ENCODE assay signal across 1 cellular context in the genomic region with DNA sequence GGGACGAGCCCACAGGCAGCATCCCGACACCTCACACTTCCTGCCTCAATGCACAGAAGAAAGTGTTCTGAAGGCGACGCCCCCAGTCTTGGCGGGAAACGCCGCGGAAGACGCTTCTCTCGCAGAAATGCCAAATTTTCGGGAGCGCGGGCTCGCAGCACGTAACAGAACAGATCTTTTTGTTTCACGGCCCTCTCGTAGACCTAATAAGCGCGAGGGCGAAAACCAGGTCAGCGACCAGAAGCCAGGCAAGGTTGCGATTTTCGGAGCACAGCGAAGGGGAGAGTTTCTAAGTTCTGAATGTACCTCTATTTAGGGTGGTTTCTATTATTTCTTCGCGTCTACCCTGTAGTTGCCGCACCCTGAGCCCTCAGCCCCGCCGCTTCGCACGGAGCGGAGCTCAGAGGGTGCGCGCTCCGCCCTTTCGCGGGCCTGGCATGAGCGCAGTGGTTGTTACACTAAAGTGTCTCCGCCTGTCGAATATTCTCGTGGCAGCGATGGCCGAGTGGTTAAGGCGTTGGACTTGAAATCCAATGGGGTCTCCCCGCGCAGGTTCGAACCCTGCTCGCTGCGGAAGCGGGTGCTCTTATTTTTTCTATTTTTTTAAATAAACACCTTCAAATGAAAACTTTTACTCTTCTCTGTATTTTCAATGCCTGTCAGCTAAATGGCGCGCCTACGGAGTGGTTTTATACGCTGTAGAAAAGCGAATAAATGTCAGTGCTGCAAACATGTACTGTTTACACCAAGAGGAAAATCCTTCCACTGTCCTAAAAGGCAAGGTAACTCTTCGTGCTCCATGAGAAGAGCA.
TF ChIP-seq lines count a peak whose summit lies in the region.

No MANE protein-coding gene starts in this region.

TF ChIP-seq in HepG2, 621 proteins besides CTCF, POLR2A, EP300 and RAD21 (continued from another document and continues in another):
- TF ChIP-seq, protein P1, sequence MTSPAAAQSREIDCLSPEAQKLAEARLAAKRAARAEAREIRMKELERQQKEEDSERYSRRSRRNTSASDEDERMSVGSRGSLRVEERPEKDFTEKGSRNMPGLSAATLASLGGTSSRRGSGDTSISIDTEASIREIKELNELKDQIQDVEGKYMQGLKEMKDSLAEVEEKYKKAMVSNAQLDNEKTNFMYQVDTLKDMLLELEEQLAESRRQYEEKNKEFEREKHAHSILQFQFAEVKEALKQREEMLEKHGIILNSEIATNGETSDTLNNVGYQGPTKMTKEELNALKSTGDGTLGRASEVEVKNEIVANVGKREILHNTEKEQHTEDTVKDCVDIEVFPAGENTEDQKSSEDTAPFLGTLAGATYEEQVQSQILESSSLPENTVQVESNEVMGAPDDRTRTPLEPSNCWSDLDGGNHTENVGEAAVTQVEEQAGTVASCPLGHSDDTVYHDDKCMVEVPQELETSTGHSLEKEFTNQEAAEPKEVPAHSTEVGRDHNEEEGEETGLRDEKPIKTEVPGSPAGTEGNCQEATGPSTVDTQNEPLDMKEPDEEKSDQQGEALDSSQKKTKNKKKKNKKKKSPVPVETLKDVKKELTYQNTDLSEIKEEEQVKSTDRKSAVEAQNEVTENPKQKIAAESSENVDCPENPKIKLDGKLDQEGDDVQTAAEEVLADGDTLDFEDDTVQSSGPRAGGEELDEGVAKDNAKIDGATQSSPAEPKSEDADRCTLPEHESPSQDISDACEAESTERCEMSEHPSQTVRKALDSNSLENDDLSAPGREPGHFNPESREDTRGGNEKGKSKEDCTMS (CRISPR knock-in tag; conservative IDR thresholded peaks at IDR 0.05) = no peak
- TF ChIP-seq ZNF720 (CRISPR knock-in tag; IDR thresholded peaks at IDR 0.05) (no peak), KLF9 (CRISPR knock-in tag; IDR thresholded peaks at IDR 0.05; ENCODE audit: low read depth) (no peak), ZNF282 (IDR thresholded peaks at IDR 0.05; ENCODE audit: partially characterized antibody) (no peak), KAT7 (CRISPR knock-in tag; IDR thresholded peaks at IDR 0.05; ENCODE audit: borderline replicate concordance) (no peak), ZNF589 (CRISPR knock-in tag; conservative IDR thresholded peaks at IDR 0.05) (0 out of 2 replicates have a peak, but pooled peaks have one; percentile 54), TAF1 (CRISPR knock-in tag; IDR thresholded peaks at IDR 0.05) (no peak), RXRB (CRISPR knock-in tag; IDR thresholded peaks at IDR 0.05; ENCODE audit: borderline replicate concordance) (peak; percentile 52; the same call in 1 of the 2 replicates), DNMT3B (CRISPR knock-in tag; conservative IDR thresholded peaks at IDR 0.05) (peak; percentile 94; the same call in 1 of the 2 replicates), TOE1 (CRISPR knock-in tag; IDR thresholded peaks at IDR 0.05) (0 out of 2 replicates have a peak, but pooled peaks have one; percentile 71), MLLT10 (CRISPR knock-in tag; IDR thresholded peaks at IDR 0.05) (no peak), PCBP1 (IDR thresholded peaks at IDR 0.05; ENCODE audit: borderline replicate concordance, low read depth, low read length) (no peak), NFKBIZ (CRISPR knock-in tag; IDR thresholded peaks at IDR 0.05) (0 out of 2 replicates have a peak, but pooled peaks have one; percentile 73), KIAA2018 (CRISPR knock-in tag; IDR thresholded peaks at IDR 0.05; ENCODE audit: borderline replicate concordance) (no peak), CENPX (CRISPR knock-in tag; IDR thresholded peaks at IDR 0.05) (no peak), ZNF136 (CRISPR knock-in tag; IDR thresholded peaks at IDR 0.05; ENCODE audit: low read depth) (0 out of 2 replicates have a peak, but pooled peaks have one; percentile 52), ZNF629 (CRISPR knock-in tag; conservative IDR thresholded peaks at IDR 0.05) (peak; percentile 55; the same call in 1 of the 2 replicates), ZNF432 (CRISPR knock-in tag; IDR thresholded peaks at IDR 0.05; ENCODE audit: borderline replicate concordance) (no peak), ZNF333 (CRISPR knock-in tag; IDR thresholded peaks at IDR 0.05; ENCODE audit: borderline replicate concordance) (no peak), ZNF766 (CRISPR knock-in tag; IDR thresholded peaks at IDR 0.05; ENCODE audit: borderline replicate concordance) (peak; percentile 78; the same call in 1 of the 2 replicates), POLR2AphosphoS5 (IDR thresholded peaks at IDR 0.05; ENCODE audit: low read depth, low read length) (no peak), NKX3-1 (CRISPR knock-in tag; IDR thresholded peaks at IDR 0.05) (peak; percentile 54; the same call in 1 of the 2 replicates), WIZ (CRISPR knock-in tag; IDR thresholded peaks at IDR 0.05) (no peak), KMT2B (CRISPR knock-in tag; IDR thresholded peaks at IDR 0.05) (peak; percentile 53), ZNF891 (CRISPR knock-in tag; IDR thresholded peaks at IDR 0.05) (peak; percentile 91; the same call in 1 of the 2 replicates), CSRNP1 (CRISPR knock-in tag; IDR thresholded peaks at IDR 0.05) (no peak), ZNF7 (CRISPR knock-in tag; IDR thresholded peaks at IDR 0.05) (no peak), ZKSCAN1 (IDR thresholded peaks at IDR 0.05; ENCODE audit: low read length) (no peak; the same call in none of the 2 replicates), ETS1 (CRISPR knock-in tag; IDR thresholded peaks at IDR 0.05) (peak; percentile 82), SIX1 (CRISPR knock-in tag; IDR thresholded peaks at IDR 0.05; ENCODE audit: borderline replicate concordance) (0 out of 2 replicates have a peak, but pooled peaks have one; percentile 26), ZNF549 (CRISPR knock-in tag; IDR thresholded peaks at IDR 0.05) (peak; percentile 17; the same call in 1 of the 2 replicates), ZNF547 (CRISPR knock-in tag; IDR thresholded peaks at IDR 0.05) (no peak; the same call in 1 of the 2 replicates), AKAP8 (CRISPR knock-in tag; IDR thresholded peaks at IDR 0.05) (no peak), MED8 (CRISPR knock-in tag; IDR thresholded peaks at IDR 0.05; ENCODE audit: insufficient replicate concordance) (peak; percentile 51), DRAP1 (CRISPR knock-in tag; IDR thresholded peaks at IDR 0.05) (no peak)
- TF ChIP-seq, protein P2, sequence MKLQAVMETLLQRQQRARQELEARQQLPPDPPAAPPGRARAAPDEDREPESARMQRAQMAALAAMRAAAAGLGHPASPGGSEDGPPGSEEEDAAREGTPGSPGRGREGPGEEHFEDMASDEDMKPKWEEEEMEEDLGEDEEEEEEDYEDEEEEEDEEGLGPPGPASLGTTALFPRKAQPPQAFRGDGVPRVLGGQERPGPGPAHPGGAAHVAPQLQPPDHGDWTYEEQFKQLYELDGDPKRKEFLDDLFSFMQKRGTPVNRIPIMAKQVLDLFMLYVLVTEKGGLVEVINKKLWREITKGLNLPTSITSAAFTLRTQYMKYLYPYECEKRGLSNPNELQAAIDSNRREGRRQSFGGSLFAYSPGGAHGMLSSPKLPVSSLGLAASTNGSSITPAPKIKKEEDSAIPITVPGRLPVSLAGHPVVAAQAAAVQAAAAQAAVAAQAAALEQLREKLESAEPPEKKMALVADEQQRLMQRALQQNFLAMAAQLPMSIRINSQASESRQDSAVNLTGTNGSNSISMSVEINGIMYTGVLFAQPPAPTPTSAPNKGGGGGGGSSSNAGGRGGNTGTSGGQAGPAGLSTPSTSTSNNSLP (IDR thresholded peaks at IDR 0.05; ENCODE audit: low read depth, low read length) = peak; percentile 48; the same call in 1 of the 2 replicates
- TF ChIP-seq, protein P3, sequence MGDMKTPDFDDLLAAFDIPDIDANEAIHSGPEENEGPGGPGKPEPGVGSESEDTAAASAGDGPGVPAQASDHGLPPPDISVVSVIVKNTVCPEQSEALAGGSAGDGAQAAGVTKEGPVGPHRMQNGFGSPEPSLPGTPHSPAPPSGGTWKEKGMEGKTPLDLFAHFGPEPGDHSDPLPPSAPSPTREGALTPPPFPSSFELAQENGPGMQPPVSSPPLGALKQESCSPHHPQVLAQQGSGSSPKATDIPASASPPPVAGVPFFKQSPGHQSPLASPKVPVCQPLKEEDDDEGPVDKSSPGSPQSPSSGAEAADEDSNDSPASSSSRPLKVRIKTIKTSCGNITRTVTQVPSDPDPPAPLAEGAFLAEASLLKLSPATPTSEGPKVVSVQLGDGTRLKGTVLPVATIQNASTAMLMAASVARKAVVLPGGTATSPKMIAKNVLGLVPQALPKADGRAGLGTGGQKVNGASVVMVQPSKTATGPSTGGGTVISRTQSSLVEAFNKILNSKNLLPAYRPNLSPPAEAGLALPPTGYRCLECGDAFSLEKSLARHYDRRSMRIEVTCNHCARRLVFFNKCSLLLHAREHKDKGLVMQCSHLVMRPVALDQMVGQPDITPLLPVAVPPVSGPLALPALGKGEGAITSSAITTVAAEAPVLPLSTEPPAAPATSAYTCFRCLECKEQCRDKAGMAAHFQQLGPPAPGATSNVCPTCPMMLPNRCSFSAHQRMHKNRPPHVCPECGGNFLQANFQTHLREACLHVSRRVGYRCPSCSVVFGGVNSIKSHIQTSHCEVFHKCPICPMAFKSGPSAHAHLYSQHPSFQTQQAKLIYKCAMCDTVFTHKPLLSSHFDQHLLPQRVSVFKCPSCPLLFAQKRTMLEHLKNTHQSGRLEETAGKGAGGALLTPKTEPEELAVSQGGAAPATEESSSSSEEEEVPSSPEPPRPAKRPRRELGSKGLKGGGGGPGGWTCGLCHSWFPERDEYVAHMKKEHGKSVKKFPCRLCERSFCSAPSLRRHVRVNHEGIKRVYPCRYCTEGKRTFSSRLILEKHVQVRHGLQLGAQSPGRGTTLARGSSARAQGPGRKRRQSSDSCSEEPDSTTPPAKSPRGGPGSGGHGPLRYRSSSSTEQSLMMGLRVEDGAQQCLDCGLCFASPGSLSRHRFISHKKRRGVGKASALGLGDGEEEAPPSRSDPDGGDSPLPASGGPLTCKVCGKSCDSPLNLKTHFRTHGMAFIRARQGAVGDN (CRISPR knock-in tag; IDR thresholded peaks at IDR 0.05) = peak; percentile 84
